Comparison of ENCODE assay signal across 1 cellular context in the genomic region with DNA sequence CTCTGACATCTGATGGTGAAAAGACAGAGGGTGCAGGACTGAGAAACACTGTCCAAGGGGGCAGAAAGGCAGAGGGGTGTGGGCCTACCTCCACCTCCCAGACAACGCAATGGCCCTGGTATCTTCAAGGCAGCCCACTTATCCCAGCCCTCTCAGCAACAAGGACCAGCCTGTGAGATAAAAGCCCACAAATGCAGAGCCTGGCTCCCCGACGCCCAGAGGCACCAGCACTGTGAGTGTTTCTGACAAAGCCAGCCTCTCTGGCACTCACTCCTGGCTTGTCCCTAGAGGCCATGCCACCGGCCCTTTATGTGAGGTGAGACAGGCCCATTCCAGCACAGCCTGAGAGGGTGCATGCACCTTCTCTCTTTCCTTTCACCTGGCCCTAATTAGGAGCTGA.
TF ChIP-seq lines count a peak whose summit lies in the region.

No MANE protein-coding gene starts in this region.

TF ChIP-seq in H1, 55 proteins besides CTCF, POLR2A, EP300 and RAD21 (continued from another document):
- TF ChIP-seq, protein P1, sequence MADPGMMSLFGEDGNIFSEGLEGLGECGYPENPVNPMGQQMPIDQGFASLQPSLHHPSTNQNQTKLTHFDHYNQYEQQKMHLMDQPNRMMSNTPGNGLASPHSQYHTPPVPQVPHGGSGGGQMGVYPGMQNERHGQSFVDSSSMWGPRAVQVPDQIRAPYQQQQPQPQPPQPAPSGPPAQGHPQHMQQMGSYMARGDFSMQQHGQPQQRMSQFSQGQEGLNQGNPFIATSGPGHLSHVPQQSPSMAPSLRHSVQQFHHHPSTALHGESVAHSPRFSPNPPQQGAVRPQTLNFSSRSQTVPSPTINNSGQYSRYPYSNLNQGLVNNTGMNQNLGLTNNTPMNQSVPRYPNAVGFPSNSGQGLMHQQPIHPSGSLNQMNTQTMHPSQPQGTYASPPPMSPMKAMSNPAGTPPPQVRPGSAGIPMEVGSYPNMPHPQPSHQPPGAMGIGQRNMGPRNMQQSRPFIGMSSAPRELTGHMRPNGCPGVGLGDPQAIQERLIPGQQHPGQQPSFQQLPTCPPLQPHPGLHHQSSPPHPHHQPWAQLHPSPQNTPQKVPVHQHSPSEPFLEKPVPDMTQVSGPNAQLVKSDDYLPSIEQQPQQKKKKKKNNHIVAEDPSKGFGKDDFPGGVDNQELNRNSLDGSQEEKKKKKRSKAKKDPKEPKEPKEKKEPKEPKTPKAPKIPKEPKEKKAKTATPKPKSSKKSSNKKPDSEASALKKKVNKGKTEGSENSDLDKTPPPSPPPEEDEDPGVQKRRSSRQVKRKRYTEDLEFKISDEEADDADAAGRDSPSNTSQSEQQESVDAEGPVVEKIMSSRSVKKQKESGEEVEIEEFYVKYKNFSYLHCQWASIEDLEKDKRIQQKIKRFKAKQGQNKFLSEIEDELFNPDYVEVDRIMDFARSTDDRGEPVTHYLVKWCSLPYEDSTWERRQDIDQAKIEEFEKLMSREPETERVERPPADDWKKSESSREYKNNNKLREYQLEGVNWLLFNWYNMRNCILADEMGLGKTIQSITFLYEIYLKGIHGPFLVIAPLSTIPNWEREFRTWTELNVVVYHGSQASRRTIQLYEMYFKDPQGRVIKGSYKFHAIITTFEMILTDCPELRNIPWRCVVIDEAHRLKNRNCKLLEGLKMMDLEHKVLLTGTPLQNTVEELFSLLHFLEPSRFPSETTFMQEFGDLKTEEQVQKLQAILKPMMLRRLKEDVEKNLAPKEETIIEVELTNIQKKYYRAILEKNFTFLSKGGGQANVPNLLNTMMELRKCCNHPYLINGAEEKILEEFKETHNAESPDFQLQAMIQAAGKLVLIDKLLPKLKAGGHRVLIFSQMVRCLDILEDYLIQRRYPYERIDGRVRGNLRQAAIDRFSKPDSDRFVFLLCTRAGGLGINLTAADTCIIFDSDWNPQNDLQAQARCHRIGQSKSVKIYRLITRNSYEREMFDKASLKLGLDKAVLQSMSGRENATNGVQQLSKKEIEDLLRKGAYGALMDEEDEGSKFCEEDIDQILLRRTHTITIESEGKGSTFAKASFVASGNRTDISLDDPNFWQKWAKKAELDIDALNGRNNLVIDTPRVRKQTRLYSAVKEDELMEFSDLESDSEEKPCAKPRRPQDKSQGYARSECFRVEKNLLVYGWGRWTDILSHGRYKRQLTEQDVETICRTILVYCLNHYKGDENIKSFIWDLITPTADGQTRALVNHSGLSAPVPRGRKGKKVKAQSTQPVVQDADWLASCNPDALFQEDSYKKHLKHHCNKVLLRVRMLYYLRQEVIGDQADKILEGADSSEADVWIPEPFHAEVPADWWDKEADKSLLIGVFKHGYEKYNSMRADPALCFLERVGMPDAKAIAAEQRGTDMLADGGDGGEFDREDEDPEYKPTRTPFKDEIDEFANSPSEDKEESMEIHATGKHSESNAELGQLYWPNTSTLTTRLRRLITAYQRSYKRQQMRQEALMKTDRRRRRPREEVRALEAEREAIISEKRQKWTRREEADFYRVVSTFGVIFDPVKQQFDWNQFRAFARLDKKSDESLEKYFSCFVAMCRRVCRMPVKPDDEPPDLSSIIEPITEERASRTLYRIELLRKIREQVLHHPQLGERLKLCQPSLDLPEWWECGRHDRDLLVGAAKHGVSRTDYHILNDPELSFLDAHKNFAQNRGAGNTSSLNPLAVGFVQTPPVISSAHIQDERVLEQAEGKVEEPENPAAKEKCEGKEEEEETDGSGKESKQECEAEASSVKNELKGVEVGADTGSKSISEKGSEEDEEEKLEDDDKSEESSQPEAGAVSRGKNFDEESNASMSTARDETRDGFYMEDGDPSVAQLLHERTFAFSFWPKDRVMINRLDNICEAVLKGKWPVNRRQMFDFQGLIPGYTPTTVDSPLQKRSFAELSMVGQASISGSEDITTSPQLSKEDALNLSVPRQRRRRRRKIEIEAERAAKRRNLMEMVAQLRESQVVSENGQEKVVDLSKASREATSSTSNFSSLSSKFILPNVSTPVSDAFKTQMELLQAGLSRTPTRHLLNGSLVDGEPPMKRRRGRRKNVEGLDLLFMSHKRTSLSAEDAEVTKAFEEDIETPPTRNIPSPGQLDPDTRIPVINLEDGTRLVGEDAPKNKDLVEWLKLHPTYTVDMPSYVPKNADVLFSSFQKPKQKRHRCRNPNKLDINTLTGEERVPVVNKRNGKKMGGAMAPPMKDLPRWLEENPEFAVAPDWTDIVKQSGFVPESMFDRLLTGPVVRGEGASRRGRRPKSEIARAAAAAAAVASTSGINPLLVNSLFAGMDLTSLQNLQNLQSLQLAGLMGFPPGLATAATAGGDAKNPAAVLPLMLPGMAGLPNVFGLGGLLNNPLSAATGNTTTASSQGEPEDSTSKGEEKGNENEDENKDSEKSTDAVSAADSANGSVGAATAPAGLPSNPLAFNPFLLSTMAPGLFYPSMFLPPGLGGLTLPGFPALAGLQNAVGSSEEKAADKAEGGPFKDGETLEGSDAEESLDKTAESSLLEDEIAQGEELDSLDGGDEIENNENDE (IDR thresholded peaks at IDR 0.05; ENCODE audit: insufficient replicate concordance, low read length) = no peak
- no peak for TF ChIP-seq KDM4A (IDR thresholded peaks at IDR 0.05; ENCODE audit: low read depth, low read length, severe bottlenecking)
- no peak for TF ChIP-seq GTF2F1 (IDR thresholded peaks at IDR 0.05; ENCODE audit: borderline replicate concordance, low read depth, low read length)
- TF ChIP-seq GABPA (IDR thresholded peaks at IDR 0.05; ENCODE audit: borderline replicate concordance, insufficient read depth, low read length) = no peak
- no peak for TF ChIP-seq RXRA (IDR thresholded peaks at IDR 0.05; ENCODE audit: insufficient read depth, low read depth, low read length)
- no peak for TF ChIP-seq EZH2 (IDR thresholded peaks at IDR 0.05; ENCODE audit: low read depth, low read length, severe bottlenecking)
- no peak for TF ChIP-seq SUZ12 (IDR thresholded peaks at IDR 0.05; ENCODE audit: low read length)
- no peak for TF ChIP-seq NANOG (IDR thresholded peaks at IDR 0.05; ENCODE audit: insufficient read depth, low read depth, low read length, poor library complexity, severe bottlenecking)
- no peak for TF ChIP-seq SAP30 (IDR thresholded peaks at IDR 0.05; ENCODE audit: insufficient read depth, insufficient replicate concordance, low read length)
- TF ChIP-seq BCL11A (IDR thresholded peaks at IDR 0.05; ENCODE audit: low read depth in 2 of 2, low read length in 2 of 2) = no peak
- TF ChIP-seq CTBP2 (IDR thresholded peaks at IDR 0.05; ENCODE audit: borderline replicate concordance, insufficient read depth, insufficient read length, low read length) = no peak
- TF ChIP-seq HDAC6 (IDR thresholded peaks at IDR 0.05; ENCODE audit: low read depth, low read length) = no peak
TF ChIP-seq in H1: peak in this region for 0.
